Comparison of ENCODE assay signal across 22 cellular contexts in the genomic region with DNA sequence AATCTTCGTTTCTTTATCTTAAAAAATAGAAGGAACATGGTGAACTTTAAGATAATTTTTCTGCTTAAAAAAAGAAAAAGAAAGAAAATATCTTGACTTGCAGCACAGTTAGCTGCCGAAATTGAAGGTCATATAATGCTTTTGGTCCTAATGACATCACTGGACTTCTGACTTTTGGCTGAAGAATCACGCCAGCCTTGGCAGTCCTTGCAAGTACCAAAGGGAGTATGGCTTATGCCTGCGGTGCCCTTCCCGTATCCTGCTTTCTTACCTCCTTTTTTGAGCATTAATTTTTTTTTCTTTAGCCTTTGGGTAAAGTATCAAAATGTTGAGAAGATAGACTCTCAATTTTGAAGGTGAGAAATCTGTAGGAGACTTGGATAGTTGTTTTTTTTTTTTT.
"Had no signal": no experiment of that assay in that cellular context is flagged by ENCODE, and none has a peak within 500 bp of the region (broad histone marks: within the 10 kb centered on the region; RNA-seq: fewer than 3 reads in every experiment).

No MANE protein-coding gene starts in this region.

- DNase-seq: heart right ventricle; islet precursor cell; left cardiac atrium; left lung; lower lobe of right lung; mammary epithelial cell; mesenchymal stem cell; naive thymus-derived CD8-positive, alpha-beta T cell; nucleus accumbens; right lobe of liver; stimulated activated CD4-positive, alpha-beta T cell treated with anti-CD3 and anti-CD28 coated beads, Interleukin-12 subunit alpha, Interleukin-12 subunit beta, amount 100 ng/mL, for 4 hours; stimulated activated CD4-positive, alpha-beta T cell treated with anti-CD3 and anti-CD28 coated beads, Interleukin-15, amount 100 ng/mL, for 24 hours; stimulated activated CD4-positive, alpha-beta T cell treated with anti-CD3 and anti-CD28 coated beads, Interleukin-2, amount 100 ng/mL, for 24 hours; stimulated activated CD4-positive, alpha-beta T cell treated with anti-CD3 and anti-CD28 coated beads, Interleukin-4, amount 100 ng/mL, for 1 hour; stimulated activated naive B cell treated with anti-CD40 and anti-IgM and Interleukin-4, amounts not matched to agents 10 μg/mL and 1 μg/mL and 100 μg/mL, for 72 hours; stimulated activated naive CD8-positive, alpha-beta T cell treated with anti-CD3 and anti-CD28 coated beads, Interleukin-15, Interleukin-2, amounts not matched to agents 100 U/mL and 50 U/mL, for 24 hours; stomach; transverse colon; upper lobe of right lung had no signal

- H3K36me3 ChIP-seq: heart right ventricle, left lung, lower lobe of right lung, right atrium auricular region, right lobe of liver, stomach, transverse colon, upper lobe of right lung had no signal

- H3K27ac ChIP-seq: heart right ventricle, hepatocyte, left lung, lower lobe of right lung, right atrium auricular region, right lobe of liver, skin epidermis, transverse colon, upper lobe of right lung had no signal

- ATAC-seq: heart right ventricle; left lung; lower lobe of right lung; naive thymus-derived CD8-positive, alpha-beta T cell; stimulated activated naive B cell treated with anti-CD40 and anti-IgM and Interleukin-4, amounts not matched to agents 10 μg/mL and 1 μg/mL and 100 μg/mL, for 72 hours; stimulated activated naive CD8-positive, alpha-beta T cell treated with anti-CD3 and anti-CD28 coated beads, Interleukin-15, Interleukin-2, amounts not matched to agents 100 U/mL and 50 U/mL, for 24 hours; upper lobe of right lung had no signal

- H3K9me3 ChIP-seq: heart right ventricle, left lung, lower lobe of right lung, right atrium auricular region, right lobe of liver, stomach, transverse colon, upper lobe of right lung had no signal

- H3K27me3 ChIP-seq: hepatocyte, right atrium auricular region, right lobe of liver, stomach, transverse colon had no signal

- H3K4me3 ChIP-seq: heart right ventricle, hepatocyte, left lung, lower lobe of right lung, right atrium auricular region, right lobe of liver, skin epidermis, stomach, transverse colon, upper lobe of right lung had no signal

- H3K4me1 ChIP-seq: lower lobe of right lung, upper lobe of right lung had no signal
